Comparison of ENCODE assay signal across 6 cellular contexts in the genomic region with DNA sequence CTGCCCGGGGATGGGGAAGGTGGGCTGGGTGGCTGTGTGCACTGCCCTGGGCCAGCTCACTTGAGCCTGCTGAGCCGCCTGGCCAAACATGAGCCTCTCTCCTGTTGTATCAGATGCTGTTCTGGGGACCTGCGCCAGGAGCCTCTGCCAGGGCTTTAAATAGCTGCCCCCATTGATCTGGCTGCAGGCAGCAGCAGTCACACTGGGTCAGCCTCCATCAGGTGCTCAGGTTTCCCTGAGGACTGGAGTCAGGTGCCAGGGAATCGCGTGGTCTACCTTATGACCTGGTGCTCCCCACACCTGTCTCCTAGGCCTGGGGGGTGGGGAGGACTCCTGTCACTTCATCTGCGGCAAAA. TPM values are rescaled to one million over a fixed set of nuclear protein-coding genes. Genes with fewer than 3 reads are reported as not detected.
DNase-seq lines count a peak whose midpoint lies in the region; ATAC-seq and TF ChIP-seq lines count a peak whose summit lies in the region.

No MANE protein-coding gene starts in this region.

- TF ChIP-seq CTCF in esophagus muscularis mucosa (IDR thresholded peaks at IDR 0.05) = no peak

- TF ChIP-seq POLR2A in esophagus muscularis mucosa (IDR thresholded peaks at IDR 0.05; ENCODE audit: low read depth) = no peak

- no peaks in the 10 kb centered on the region for H3K27me3 ChIP-seq in esophagus muscularis mucosa

- peak overlapping the region; percentile 84 to 90 (median 88) for H3K27ac ChIP-seq in esophagus muscularis mucosa (replicated peaks in 1 of 4)
- H3K27ac ChIP-seq in skin epidermis = peak overlapping the region in 18 of 21 experiments; percentile 21 to 87 (median 76)

- peaks cover 23 to 38% (median 35%) of the 10 kb centered on the region in 4 donors for H3K36me3 ChIP-seq in esophagus muscularis mucosa

- peaks cover 65% of the 10 kb centered on the region for H3K4me1 Mint-ChIP-seq in activated T-cell treated with anti-CD3 and anti-CD28 coated beads, Interleukin-2, amount 50 U/mL, for 4 hours (ENCODE audit: low read depth)

- WGBS in esophagus muscularis mucosa = 49% methylated on average over 6 of the region's 6 CpGs

- H3K4me1 ChIP-seq in esophagus muscularis mucosa = peaks cover 31 to 40% (median 32%) of the 10 kb centered on the region in 4 donors

- H3K4me3 ChIP-seq in esophagus muscularis mucosa (peak overlapping the region; percentile 66 to 73 (median 68)), skin epidermis (peak overlapping the region in 1 of 7 experiments; percentile 47)

- no peak for DNase-seq in activated T-cell treated with anti-CD3 and anti-CD28 coated beads, Interleukin-2, amount 50 U/mL, for 4 hours
- DNase-seq in activated T-cell treated with anti-CD3 and anti-CD28 coated beads for 4 hours (no peak), esophagus muscularis mucosa (ENCODE audit: extremely low spot score) (no peak), hepatic stellate cell (ENCODE audit: low spot score) (no peak)

- no peak for ATAC-seq in activated T-cell treated with anti-CD3 and anti-CD28 coated beads, Interleukin-2, amount 50 U/mL, for 4 hours
- ATAC-seq in HG03520 (IDR thresholded peaks at IDR 0.05; ENCODE audit: unreplicated experiment) = no peak

- H3K36me3 Mint-ChIP-seq in activated T-cell treated with anti-CD3 and anti-CD28 coated beads, Interleukin-2, amount 50 U/mL, for 4 hours (ENCODE audit: insufficient read depth) = peaks cover 21% of the 10 kb centered on the region

- H3K4me3 Mint-ChIP-seq in activated T-cell treated with anti-CD3 and anti-CD28 coated beads, Interleukin-2, amount 50 U/mL, for 4 hours = peak overlapping the region; percentile 86

- TF ChIP-seq EP300 in esophagus muscularis mucosa (IDR thresholded peaks at IDR 0.05) = no peak

- H3K9me3 ChIP-seq in esophagus muscularis mucosa = no peaks in the 10 kb centered on the region

- intact Hi-C loops in esophagus muscularis mucosa (cut with DNase I) = no loop called here

- no peaks in the 10 kb centered on the region for H3K27me3 Mint-ChIP-seq in activated T-cell treated with anti-CD3 and anti-CD28 coated beads, Interleukin-2, amount 50 U/mL, for 4 hours (ENCODE audit: low read depth)

- no peaks in the 10 kb centered on the region for H3K9me3 Mint-ChIP-seq in activated T-cell treated with anti-CD3 and anti-CD28 coated beads, Interleukin-2, amount 50 U/mL, for 4 hours

RNA-seq across cellular contexts. Expression of gene CCDC28B, which starts 0.7 kb away (rescaled TPM):
- 10 to 100 TPM in 1 of 3 donors, 1 to 10 TPM in 2; 6.7 to 10.0 (median 7.8) TPM for total RNA-seq in activated T-cell treated with anti-CD3 and anti-CD28 coated beads, Interleukin-2, amount 50 U/mL, for 4 hours
- 1 to 10 TPM; 5.0 to 7.8 (median 6.5) TPM for total RNA-seq in esophagus muscularis mucosa

RNA-seq across cellular contexts. Expression of gene IQCC, which starts 5.8 kb away (rescaled TPM):
- total RNA-seq in activated T-cell treated with anti-CD3 and anti-CD28 coated beads, Interleukin-2, amount 50 U/mL, for 4 hours = 1 to 10 TPM; 2.2 to 3.0 (median 2.9) TPM
- 1 to 10 TPM in 3 of 4 donors, under 1 TPM in 1; 0.66 to 2.1 (median 1.1) TPM for total RNA-seq in esophagus muscularis mucosa

RNA-seq across cellular contexts. Expression of gene DCDC2B, which starts 9.2 kb away (rescaled TPM):
- not detected for total RNA-seq in activated T-cell treated with anti-CD3 and anti-CD28 coated beads, Interleukin-2, amount 50 U/mL, for 4 hours
- not detected for total RNA-seq in esophagus muscularis mucosa

RNA-seq across cellular contexts. Expression of gene TXLNA, which starts 20.2 kb away (rescaled TPM):
- 10 to 100 TPM; 80.7 to 86.6 (median 86.0) TPM for total RNA-seq in activated T-cell treated with anti-CD3 and anti-CD28 coated beads, Interleukin-2, amount 50 U/mL, for 4 hours
- total RNA-seq in esophagus muscularis mucosa = 10 to 100 TPM; 43.6 to 88.4 (median 70.4) TPM

RNA-seq across cellular contexts. Expression of gene TMEM234, which starts 22.5 kb away (rescaled TPM):
- 1 to 10 TPM; 8.0 to 9.2 (median 8.2) TPM for total RNA-seq in activated T-cell treated with anti-CD3 and anti-CD28 coated beads, Interleukin-2, amount 50 U/mL, for 4 hours
- 1 to 10 TPM; 6.6 to 10.0 (median 8.2) TPM for total RNA-seq in esophagus muscularis mucosa
